Comparison of ENCODE assay signal across 8 cellular contexts in the genomic region with DNA sequence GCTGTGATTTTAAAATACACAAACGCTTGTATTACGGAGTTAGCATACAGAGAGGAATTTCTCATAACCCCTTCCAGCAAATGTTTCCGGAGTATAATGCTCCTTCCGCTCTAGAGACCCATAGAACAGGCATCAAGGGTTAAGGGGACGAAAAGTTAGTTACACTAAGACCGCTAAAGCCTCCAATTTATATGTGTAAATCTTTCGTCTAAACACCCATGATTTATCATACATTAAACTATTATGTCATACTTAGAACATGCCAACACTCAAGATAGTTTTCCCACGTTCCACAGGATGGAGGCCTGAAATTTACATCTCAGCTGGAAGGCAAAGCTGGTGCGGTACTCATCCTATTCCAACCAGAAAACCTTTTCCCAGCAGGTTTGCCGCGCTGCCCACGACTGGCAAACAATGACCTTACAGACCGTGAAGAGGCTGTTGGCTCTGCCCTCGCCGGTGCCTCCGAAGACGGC. TPM values are rescaled to one million over a fixed set of nuclear protein-coding genes. Genes with fewer than 3 reads are reported as not detected.
A peak's percentile ranks its signal among the peaks of the same experiment; 100 is the strongest.
DNase-seq lines count a peak whose midpoint lies in the region; ATAC-seq, FAIRE-seq and TF ChIP-seq lines count a peak whose summit lies in the region.

No MANE protein-coding gene starts in this region.

- BruUV-seq in OCI-LY7 (replicated peaks; lab: Mats Ljungman, UMichigan): no TSS peak

- H3K4me2 ChIP-seq in OCI-LY7 (ENCODE audit: low read length): peak overlapping the region; percentile 96

- DNase-seq in Ammon's horn (ENCODE audit: low spot score) (peak; percentile 14), OCI-LY7 (ENCODE audit: low spot score) (peak; percentile 57), colonic mucosa (no peak), lung microvascular endothelial cell (ENCODE audit: low read depth in 2 of 2) (peak; percentile 54 to 57), transverse colon (no peak), D721Med (ENCODE audit: insufficient read length, low spot score) (no peak)

- peak overlapping the region; percentile 66 to 87 for H3K9ac ChIP-seq in colonic mucosa (ENCODE audit: low read depth in 2 of 2, low read length in 2 of 2)

- ATAC-seq in GM18858 (IDR thresholded peaks at IDR 0.05; ENCODE audit: unreplicated experiment): peak; percentile 13
- peak; percentile 19 for ATAC-seq in HG03097 (IDR thresholded peaks at IDR 0.05; ENCODE audit: low FRiP score, unreplicated experiment)

- H3K27ac ChIP-seq in OCI-LY7 (ENCODE audit: low read depth, low read length, poor library complexity, severe bottlenecking) (peak overlapping the region; percentile 75), colonic mucosa (peak overlapping the region; percentile 90), transverse colon (peak overlapping the region; percentile 93 to 96 (median 94))

- TF ChIP-seq POLR2A in transverse colon (IDR thresholded peaks at IDR 0.05): no peak

- peak overlapping the region; percentile 79 for H3K4me3 ChIP-seq in OCI-LY7 (ENCODE audit: low read depth, low read length, poor library complexity, severe bottlenecking)
- peak overlapping the region; percentile 83 for H3K4me3 ChIP-seq in colonic mucosa
- peak overlapping the region; percentile 61 to 73 (median 68) for H3K4me3 ChIP-seq in transverse colon

- in situ Hi-C loops in transverse colon (cut with MboI; ENCODE audit: low pct_ligation_motif_present in 1 of 4, low pct_unique_long_range_greater_than_20kb in 1 of 4, low sequenced_read_pairs in 3 of 4): loop anchor here in 1 of 4 donors (25.0 kb wide), 1 partner anchor 121 kb away; a partner anchor contains a TSS

- peaks cover 10% of the 10 kb centered on the region for H4K20me1 ChIP-seq in OCI-LY7 (ENCODE audit: insufficient read depth, low read length)

- H3K9me2 ChIP-seq in OCI-LY7 (ENCODE audit: insufficient read depth, low read length): no peaks in the 10 kb centered on the region

- intact Hi-C loops in OCI-LY7 (cut with micrococcal nuclease; ENCODE audit: unreplicated experiment): loop anchor here (5.0 to 10.0 kb wide), 3 partner anchors 121 to 339 kb away; a partner anchor contains a TSS
- intact Hi-C loops in colonic mucosa (cut with DNase I): no loop called here
- intact Hi-C loops in transverse colon (cut with DNase I; ENCODE audit: low total_unique reads): no loop called here

- H3K36me3 ChIP-seq in OCI-LY7 (ENCODE audit: insufficient read depth, low read length) (peaks cover 73% of the 10 kb centered on the region), colonic mucosa (no peaks in the 10 kb centered on the region), transverse colon (peaks cover 0 to 24% (median 4%) of the 10 kb centered on the region in 4 donors)

- CTCF ChIA-PET in OCI-LY7 (lab: Charles Lee; ENCODE audit: unreplicated experiment): no interaction called here

- no peak for FAIRE-seq in D721Med (lab: Jason Lieb, UNC)

- POLR2A ChIA-PET in OCI-LY7 (lab: Charles Lee): interaction anchor here (0.5 to 1.2 kb wide), 5 partner anchors 12 to 573 kb away, joined by 3 to 6 read pairs (median 3); a partner anchor contains a TSS

- H3K27me3 ChIP-seq in colonic mucosa (no peaks in the 10 kb centered on the region), transverse colon (no peaks in the 10 kb centered on the region)

- H3K79me2 ChIP-seq in OCI-LY7 (ENCODE audit: insufficient read depth, low read depth, low read length): peaks cover 82% of the 10 kb centered on the region

- H3K9me3 ChIP-seq in OCI-LY7 (ENCODE audit: low read length) (no peaks in the 10 kb centered on the region), colonic mucosa (no peaks in the 10 kb centered on the region), transverse colon (no peaks in the 10 kb centered on the region)

- H3K4me1 ChIP-seq in OCI-LY7 (ENCODE audit: insufficient read depth, low read length, poor library complexity, severe bottlenecking) (peaks cover 27% of the 10 kb centered on the region), colonic mucosa (peaks cover 7% of the 10 kb centered on the region), transverse colon (peaks cover 16 to 31% (median 22%) of the 10 kb centered on the region in 4 donors)

- peak overlapping the region; percentile 54; the same call in 1 of the 2 replicates for H2AFZ ChIP-seq in OCI-LY7 (ENCODE audit: low read length)

- TF ChIP-seq EP300 in transverse colon (IDR thresholded peaks at IDR 0.05; ENCODE audit: low read depth): no peak

- TF ChIP-seq CTCF in OCI-LY7 (conservative IDR thresholded peaks at IDR 0.05; ENCODE audit: low read length) (no peak), colonic mucosa (IDR thresholded peaks at IDR 0.05) (no peak), transverse colon (IDR thresholded peaks at IDR 0.05) (no peak), D721Med (IDR thresholded peaks at IDR 0.05; ENCODE audit: insufficient read depth, missing control alignments) (no peak)

- WGBS in transverse colon (ENCODE audit: low coverage in 1 of 2), 2 donors: 0 to 1% methylated on average over 6 to 11 of the region's 17 CpGs

RNA-seq across cellular contexts. Expression of a gene that starts 0.7 kb away (rescaled TPM):
- 49.3 and 59.3 TPM in 2 replicates for total RNA-seq in OCI-LY7 (2014; rRNA removed; shearing (Covaris generic))
- total RNA-seq in OCI-LY7 (2022): 59.6 and 65.7 TPM in 2 replicates
- total RNA-seq in colonic mucosa: 10 to 100 TPM; 28.2 to 32.4 TPM
- 23.5 and 32.1 TPM in 2 replicates for total RNA-seq in lung microvascular endothelial cell
- 100 to 1,000 TPM in 1 of 4 donors, 10 to 100 TPM in 3; 27.5 to 133 (median 86.5) TPM for total RNA-seq in transverse colon

RNA-seq across cellular contexts. Expression of a gene that starts 0.8 kb away (rescaled TPM):
- total RNA-seq in OCI-LY7 (2014; rRNA removed; shearing (Covaris generic)): 31.2 and 37.3 TPM in 2 replicates
- total RNA-seq in OCI-LY7 (2022) (66.6 and 72.2 TPM in 2 replicates), colonic mucosa (10 to 100 TPM; 11.2 to 14.3 TPM), lung microvascular endothelial cell (11.3 and 21.8 TPM in 2 replicates), transverse colon (10 to 100 TPM in 2 of 4 donors, 1 to 10 TPM in 2; 5.2 to 19.1 (median 9.7) TPM)

RNA-seq across cellular contexts. Expression of a gene that starts 20.9 kb away (rescaled TPM):
- 8.7 and 10.4 TPM in 2 replicates for total RNA-seq in OCI-LY7 (2014; rRNA removed; shearing (Covaris generic))
- total RNA-seq in OCI-LY7 (2022) (10.4 and 12.8 TPM in 2 replicates), colonic mucosa (1 to 10 TPM; 2.1 to 6.5 TPM), lung microvascular endothelial cell (3.8 and 4.6 TPM in 2 replicates), transverse colon (10 to 100 TPM in 1 of 4 donors, 1 to 10 TPM in 2, not detected in 1; 2.7 to 14.7 (median 5.1) TPM)

Comparison
In these comparisons a context has a peak if more than half of its experiments do, and no peak if none do; other contexts are left out.
1. DNase-seq: peak in Ammon's horn (single experiment), OCI-LY7 (single experiment) and lung microvascular endothelial cell (2 of 2); none in colonic mucosa (single experiment), transverse colon (single experiment) and D721Med (single experiment).
2. Peak in every context shown above with its lines, with median percentiles within 50 percentile points of each other: H3K27ac ChIP-seq and H3K4me3 ChIP-seq.